Comparison of ENCODE assay signal across 20 cellular contexts in the genomic region with DNA sequence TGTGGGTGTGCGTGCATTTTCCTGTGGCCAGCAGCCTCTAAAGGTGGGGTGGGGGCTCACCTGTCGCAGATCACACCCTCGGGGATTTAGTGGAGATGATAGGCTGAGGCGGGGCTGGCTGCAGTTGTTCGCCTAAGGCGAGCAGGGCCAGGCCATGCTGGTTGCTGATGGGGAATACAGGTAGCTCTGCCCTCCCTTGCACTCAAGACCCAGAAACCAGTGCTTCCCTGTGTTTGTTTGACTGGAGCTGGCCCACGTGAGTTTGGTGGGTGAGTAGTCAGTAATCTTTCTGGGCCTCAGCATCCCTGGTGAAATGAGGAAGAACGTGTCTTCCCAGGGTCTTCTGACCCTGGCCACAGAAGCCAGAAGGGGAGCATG. TPM values are rescaled to one million over a fixed set of nuclear protein-coding genes. Genes with fewer than 3 reads are reported as not detected.
DNase-seq lines count a peak whose midpoint lies in the region; FAIRE-seq and TF ChIP-seq lines count a peak whose summit lies in the region.
"Had no signal": no experiment of that assay in that cellular context is flagged by ENCODE, and none has a peak within 500 bp of the region (broad histone marks: within the 10 kb centered on the region; RNA-seq: fewer than 3 reads in every experiment).

No MANE protein-coding gene starts in this region.

- no peak overlapping the region for H2BK12ac ChIP-seq in H1 (ENCODE audit: low read depth, low read length)

- peaks cover 0 to 5% (median 0%) of the 10 kb centered on the region in 4 experiments; a peak in 3 of 7 replicates for H3K4me1 ChIP-seq in H1 (replicated peaks in 1 of 4; ENCODE audit: control insufficient read depth in 3 of 4, insufficient read depth in 4 of 4, low read length in 3 of 4)
- H3K4me1 ChIP-seq: SJSA1 had no signal

- H3K23ac ChIP-seq in H1 (ENCODE audit: insufficient read length), result no peak overlapping the region

- H3K27ac Mint-ChIP-seq in HFFc6 (0 out of 2 replicates have a peak overlapping the region, but pooled peaks have one; percentile 43), progenitor cell of endocrine pancreas (peak overlapping the region; percentile 23)
- H3K27ac Mint-ChIP-seq: CD8-positive, alpha-beta T cell had no signal

- H2AK5ac ChIP-seq in H1 (ENCODE audit: low read depth, low read length), result no peak overlapping the region

- H3K9me3 Mint-ChIP-seq in HFFc6 (no peaks in the 10 kb centered on the region), progenitor cell of endocrine pancreas (ENCODE audit: low read depth) (no peaks in the 10 kb centered on the region)
- H3K9me3 Mint-ChIP-seq: CD8-positive, alpha-beta T cell had no signal

- no peaks in the 10 kb centered on the region for H3K27me3 ChIP-seq in H1 (replicated peaks in 1 of 4; ENCODE audit: control insufficient read depth in 3 of 4, extremely low read depth in 1 of 4, insufficient read depth in 3 of 4, low read length in 3 of 4)
- H3K27me3 ChIP-seq: BLaER1, SJSA1 had no signal

- H3K27ac ChIP-seq in H1 (ENCODE audit: low read depth, low read length) (no peak overlapping the region), coronary artery (no peak overlapping the region)
- H3K27ac ChIP-seq: BLaER1, SJSA1 had no signal

- 97% methylated on average over 8 of the region's 8 CpGs; no CpG with 5 or more reads in 1 of the 2 experiments for whole genome bisulfite sequencing in H1 (ENCODE audit: extremely low coverage in 1 of 2, insufficient coverage in 1 of 2, insufficient read length in 1 of 2, insufficient replicate concordance in 2 of 2, low coverage in 1 of 2, low lambda C conversion rate in 2 of 2, missing lambda C conversion rate in 1 of 2), 2 experiments

- H4K91ac ChIP-seq in H1 (replicated peaks; ENCODE audit: insufficient read length, low read length), result no peak overlapping the region

- H3K9me3 ChIP-seq in H1 (ENCODE audit: insufficient read depth in 2 of 2, low read depth in 1 of 2, low read length in 1 of 2), result no peaks in the 10 kb centered on the region
- H3K9me3 ChIP-seq: BLaER1, SJSA1 had no signal

- FAIRE-seq in H1 (lab: Jason Lieb, UNC), result no peak
- FAIRE-seq: GM12892, GM18507 had no signal

- TF ChIP-seq RAD21 in H1 (IDR thresholded peaks at IDR 0.05 in 1 of 2, conservative IDR thresholded peaks at IDR 0.05 in 1 of 2; ENCODE audit: low read depth in 2 of 2, low read length in 2 of 2), result no peak

- H3K4me1 Mint-ChIP-seq in HFFc6 (ENCODE audit: low read depth) (0 out of 2 replicates have a peak, but pooled peaks cover 2% of the 10 kb centered on the region), progenitor cell of endocrine pancreas (ENCODE audit: low read depth) (no peaks in the 10 kb centered on the region)

- H3K4me3 ChIP-seq in H1 (ENCODE audit: extremely low read depth in 1 of 4, insufficient read depth in 2 of 4, low read depth in 3 of 4, low read length in 4 of 4) (no peak overlapping the region), coronary artery (no peak overlapping the region)
- H3K4me3 ChIP-seq: BLaER1, SJSA1 had no signal

- no peaks in the 10 kb centered on the region for H3K23me2 ChIP-seq in H1 (ENCODE audit: low read depth, low read length)

- H3K36me3 ChIP-seq in H1 (ENCODE audit: control insufficient read depth in 2 of 4, insufficient read depth in 4 of 4, low read length in 3 of 4), result peaks cover 12 to 46% (median 27%) of the 10 kb centered on the region in 4 experiments; a peak in 7 of 8 replicates

- H3K4me2 ChIP-seq in H1 (ENCODE audit: insufficient read depth in 1 of 2, low read depth in 2 of 2, low read length in 2 of 2), result no peak overlapping the region
- H3K4me2 ChIP-seq: BLaER1 had no signal

- H3K36me3 Mint-ChIP-seq in HFFc6 (ENCODE audit: low read depth), result peaks cover 24% of the 10 kb centered on the region
- peaks cover 23% of the 10 kb centered on the region for H3K36me3 Mint-ChIP-seq in progenitor cell of endocrine pancreas (ENCODE audit: insufficient read depth)

- no peak overlapping the region for H3K4me3 Mint-ChIP-seq in HFFc6
- no peak overlapping the region for H3K4me3 Mint-ChIP-seq in progenitor cell of endocrine pancreas (ENCODE audit: low read depth)
- H3K4me3 Mint-ChIP-seq: CD8-positive, alpha-beta T cell had no signal

- CTCF ChIA-PET in H1 (lab: Charles Lee; ENCODE audit: partially characterized antibody), result no interaction called here

- POLR2A ChIA-PET in H1 (lab: Charles Lee; ENCODE audit: partially characterized antibody), result interaction anchor here (1.3 to 4.0 kb wide), 2 partner anchors 18 to 45 kb away, joined by 3 to 13 read pairs; a partner anchor contains a TSS

- no peak overlapping the region for H2BK20ac ChIP-seq in H1 (ENCODE audit: low read length)

- no peak overlapping the region for H2AFZ ChIP-seq in H1 (ENCODE audit: low read length)

- no peak overlapping the region for H3K9ac ChIP-seq in H1 (replicated peaks in 1 of 4; ENCODE audit: extremely low read depth in 1 of 4, low read depth in 3 of 4, low read length in 3 of 4)
- H3K9ac ChIP-seq: BLaER1 had no signal

- H3K79me1 ChIP-seq in H1 (ENCODE audit: low read depth, low read length), result peaks cover 4% of the 10 kb centered on the region; the same call in 1 of the 2 replicates

- peak overlapping the region; percentile 83; the same call in 1 of the 2 replicates for H4K8ac ChIP-seq in H1 (ENCODE audit: extremely low read depth, insufficient read depth, low read length)

- peaks cover 0 to 6% of the 10 kb centered on the region in 2 experiments; a peak in 1 of 4 replicates for H3K79me2 ChIP-seq in H1 (ENCODE audit: control insufficient read depth in 1 of 2, insufficient read depth in 2 of 2, low read length in 2 of 2)

- no peak overlapping the region for H3K4ac ChIP-seq in H1 (replicated peaks; ENCODE audit: insufficient read length, low read depth, low read length)

- no peak overlapping the region for H2BK120ac ChIP-seq in H1 (replicated peaks; ENCODE audit: low read depth, low read length)

- TF ChIP-seq CTCF in GM10266 (IDR thresholded peaks at IDR 0.05; ENCODE audit: control insufficient read depth, insufficient read depth, low read depth, missing control alignments) (no peak), HFFc6 (IDR thresholded peaks at IDR 0.05) (no peak), H1 (IDR thresholded peaks at IDR 0.05; ENCODE audit: control extremely low read depth in 1 of 3, insufficient read depth in 1 of 3, low read depth in 1 of 3, low read length in 3 of 3) (no peak), progenitor cell of endocrine pancreas (IDR thresholded peaks at IDR 0.05; ENCODE audit: unreplicated experiment) (no peak), coronary artery (IDR thresholded peaks at IDR 0.05) (no peak)

- DNase-seq in GM10266 (ENCODE audit: extremely low spot score), result peak; percentile 13
- no peak for DNase-seq in HFFc6
- no peak for DNase-seq in H1 (ENCODE audit: low read depth in 1 of 2, low spot score in 2 of 2)
- no peak for DNase-seq in progenitor cell of endocrine pancreas (ENCODE audit: low spot score, unreplicated experiment)
- DNase-seq in NCI-H2081 (lab: John Stamatoyannopoulos, UW), result no peak
- DNase-seq in C1 segment of cervical spinal cord (lab: John Stamatoyannopoulos, UW), result no peak
- no peak for DNase-seq in coronary artery (ENCODE audit: low spot score)
- DNase-seq: Calu3; CD8-positive, alpha-beta T cell; GOT3; KG1; NCI-H1417 treated with DMSO at 0.1 percent for 48 hours; NCI-H187 treated with DMSO at 0.1 percent for 48 hours; NCI-H345; NCI-H524 treated with DMSO at 0.1 percent for 48 hours; PC-3 had no signal

- no peak overlapping the region for H4K5ac ChIP-seq in H1 (ENCODE audit: insufficient read length, low read depth, low read length)

- H2BK15ac ChIP-seq in H1 (ENCODE audit: low read length), result no peak overlapping the region

- no peak overlapping the region for H3K18ac ChIP-seq in H1 (ENCODE audit: extremely low read depth, low read length)

- peaks cover 11 to 28% of the 10 kb centered on the region in 2 experiments for H4K20me1 ChIP-seq in H1 (replicated peaks in 1 of 2; ENCODE audit: control insufficient read depth in 1 of 2, insufficient read depth in 2 of 2, low read length in 2 of 2)

- no peak overlapping the region for H3K14ac ChIP-seq in H1 (ENCODE audit: insufficient read length)

- H2BK5ac ChIP-seq in H1 (ENCODE audit: low read depth, low read length), result no peak overlapping the region

- H3K27me3 Mint-ChIP-seq in HFFc6 (ENCODE audit: insufficient read depth) (no peaks in the 10 kb centered on the region; the same call in 1 of the 2 replicates), progenitor cell of endocrine pancreas (no peaks in the 10 kb centered on the region)

- TF ChIP-seq EP300 in H1 (IDR thresholded peaks at IDR 0.05; ENCODE audit: borderline replicate concordance in 1 of 2, low read depth in 2 of 2, low read length in 2 of 2), result no peak

- 0 out of 3 replicates have a peak, but pooled peaks of 1 of the 2 experiments have one; percentile 36 for TF ChIP-seq POLR2A in H1 (IDR thresholded peaks at IDR 0.05; ENCODE audit: control extremely low read depth in 1 of 2, low read depth in 2 of 2, low read length in 2 of 2)

- H3K56ac ChIP-seq in H1 (replicated peaks; ENCODE audit: insufficient read length, low read depth, low read length), result no peak overlapping the region

RNA-seq across cellular contexts. Expression of a gene that starts 46.0 kb away (rescaled TPM):
- 100 to 1,000 TPM in 1 of 6 experiments, 10 to 100 TPM in 5; 87.2 to 103 (median 95.3) TPM for total RNA-seq in HFFc6 (2021; fragmentation: NEBNext Ultra II Directional; extraction: Animal tissue kit (Norgen Biotek cat#: 25700))
- total RNA-seq in H1 (2021; fragmentation: NEBNext Ultra II Directional; extraction: Animal tissue kit (Norgen Biotek cat#: 25700)), result 58.1 and 61.9 TPM in 2 replicates
- 123 and 162 TPM in 2 replicates for polyA plus RNA-seq in H1 (2011; rRNA removed)
- 78.4 TPM for polyA plus RNA-seq in H1 (2011; cell fraction: cytosol; rRNA removed)
- polyA plus RNA-seq in H1 (2011; cell fraction: nucleus; rRNA removed), result 118 TPM
- 38.3 to 47.2 TPM (median 42.6 TPM) in 4 replicates for polyA plus RNA-seq in H1 (2012, experiment 1 of 2)
- polyA plus RNA-seq in H1 (2012, experiment 2 of 2), result 7.9 TPM
- 42.7 TPM for polyA plus RNA-seq in H1 (2013, experiment 1 of 2)
- polyA plus RNA-seq in H1 (2013, experiment 2 of 2), result 44.3 TPM
- 72.8 and 107 TPM in 2 replicates for polyA minus RNA-seq in H1 (2011; rRNA and poly(A)+ RNA removed)
- polyA minus RNA-seq in H1 (2011; cell fraction: cytosol; rRNA and poly(A)+ RNA removed), result 48.7 TPM
- 26.0 TPM for polyA minus RNA-seq in H1 (2011; cell fraction: nucleus; rRNA and poly(A)+ RNA removed)
- total RNA-seq in progenitor cell of endocrine pancreas, result 106 and 111 TPM in 2 replicates

RNA-seq across cellular contexts. Expression of a gene that starts 57.9 kb away (rescaled TPM):
- total RNA-seq in HFFc6 (2021; fragmentation: NEBNext Ultra II Directional; extraction: Animal tissue kit (Norgen Biotek cat#: 25700)), result 10 to 100 TPM; 87.3 to 96.2 (median 93.6) TPM
- total RNA-seq in H1 (2021; fragmentation: NEBNext Ultra II Directional; extraction: Animal tissue kit (Norgen Biotek cat#: 25700)), result 52.8 and 54.8 TPM in 2 replicates
- 42.4 and 44.0 TPM in 2 replicates for polyA plus RNA-seq in H1 (2011; rRNA removed)
- 79.2 TPM for polyA plus RNA-seq in H1 (2011; cell fraction: cytosol; rRNA removed)
- 26.0 TPM for polyA plus RNA-seq in H1 (2011; cell fraction: nucleus; rRNA removed)
- 36.0 to 46.3 TPM (median 43.4 TPM) in 4 replicates for polyA plus RNA-seq in H1 (2012, experiment 1 of 2)
- 7.8 TPM for polyA plus RNA-seq in H1 (2012, experiment 2 of 2)
- 27.9 TPM for polyA plus RNA-seq in H1 (2013, experiment 1 of 2)
- polyA plus RNA-seq in H1 (2013, experiment 2 of 2), result 30.0 TPM
- polyA minus RNA-seq in H1 (2011; rRNA and poly(A)+ RNA removed), result 81.1 and 82.2 TPM in 2 replicates
- 48.7 TPM for polyA minus RNA-seq in H1 (2011; cell fraction: cytosol; rRNA and poly(A)+ RNA removed)
- polyA minus RNA-seq in H1 (2011; cell fraction: nucleus; rRNA and poly(A)+ RNA removed), result 25.4 TPM
- 38.8 and 40.9 TPM in 2 replicates for total RNA-seq in progenitor cell of endocrine pancreas
